In genomic region chr21:33650230-33650629, GRCh38 we compare ENCODE assay signal across 14 cellular contexts. TPM values are rescaled to one million over a fixed set of nuclear protein-coding genes. Genes with fewer than 3 reads are reported as not detected.
DNase-seq lines count a peak whose midpoint lies in the region; ATAC-seq, FAIRE-seq and TF ChIP-seq lines count a peak whose summit lies in the region.
"Had no signal": no experiment of that assay in that cellular context is flagged by ENCODE, and none has a peak within 500 bp of the region (broad histone marks: within the 10 kb centered on the region; RNA-seq: fewer than 3 reads in every experiment).

No MANE protein-coding gene starts in this region.

- peaks cover 61 to 66% of the 10 kb centered on the region in 2 experiments for H3K4me1 Mint-ChIP-seq in H9
- no peaks in the 10 kb centered on the region for H3K4me1 Mint-ChIP-seq in CD4-positive, alpha-beta T cell (ENCODE audit: low read depth)

- H4K8ac ChIP-seq in H9 (replicated peaks; ENCODE audit: insufficient read length, low read depth, low read length) = no peak overlapping the region

- H3K18ac ChIP-seq in H9 (ENCODE audit: insufficient read length, low read depth, low read length) = no peak overlapping the region

- BruUV-seq in endothelial cell of umbilical vein (replicated peaks; lab: Mats Ljungman, UMichigan) = no TSS peak

- no peak overlapping the region for H3K4ac ChIP-seq in H9 (ENCODE audit: low read depth, low read length)

- H4K91ac ChIP-seq in H9 (ENCODE audit: insufficient read length, low read depth, low read length) = no peak overlapping the region

- no peaks in the 10 kb centered on the region for H3K36me3 ChIP-seq in endothelial cell of umbilical vein (ENCODE audit: control insufficient read depth in 2 of 2, extremely low read depth in 1 of 2, insufficient read depth in 2 of 2, low read length in 2 of 2)
- H3K36me3 ChIP-seq in sigmoid colon = no peaks in the 10 kb centered on the region
- H3K36me3 ChIP-seq in SK-N-SH (replicated peaks in 1 of 2; ENCODE audit: control insufficient read depth in 1 of 2, insufficient read depth in 2 of 2, low read length in 1 of 2) = peaks cover 0 to 4% of the 10 kb centered on the region in 2 experiments
- no peaks in the 10 kb centered on the region for H3K36me3 ChIP-seq in gastrocnemius medialis

- in situ Hi-C loops in gastrocnemius medialis (cut with MboI; ENCODE audit: low sequenced_read_pairs in 4 of 4) = loop anchor here in 1 of 4 donors (25.0 kb wide), 1 partner anchor 237 kb away; no protein-coding TSS in a partner anchor

- no peaks in the 10 kb centered on the region for H3K23me2 ChIP-seq in H9 (ENCODE audit: insufficient read length, low read depth, low read length, poor library complexity, severe bottlenecking)

- no CpG with 5 or more reads among the region's 7 CpGs for WGBS in H9 (ENCODE audit: extremely low coverage, insufficient read length, low lambda C conversion rate)
- 21 to 66% methylated on average over 7 of the region's 7 CpGs for WGBS in sigmoid colon, 2 donors
- 90% methylated on average over 7 of the region's 7 CpGs for WGBS in SK-N-SH (ENCODE audit: low lambda C conversion rate)

- no peak for TF ChIP-seq RAD21 in SK-N-SH (IDR thresholded peaks at IDR 0.05; ENCODE audit: low read length)

- H3K9me3 Mint-ChIP-seq in H9 = no peaks in the 10 kb centered on the region
- H3K9me3 Mint-ChIP-seq in CD4-positive, alpha-beta T cell = no peaks in the 10 kb centered on the region

- H4K5ac ChIP-seq in H9 (ENCODE audit: insufficient read length, low read depth, low read length) = no peak overlapping the region

- no peak overlapping the region for H2BK12ac ChIP-seq in H9 (ENCODE audit: insufficient read length, low read depth, low read length)

- FAIRE-seq in endothelial cell of umbilical vein (lab: Jason Lieb, UNC) = no peak
- FAIRE-seq: H54 had no signal

- H3K27me3 Mint-ChIP-seq in H9 (ENCODE audit: low read depth) = no peaks in the 10 kb centered on the region
- H3K27me3 Mint-ChIP-seq in CD4-positive, alpha-beta T cell = no peaks in the 10 kb centered on the region

- no peak overlapping the region for H2AFZ ChIP-seq in H9 (ENCODE audit: low read length)
- no peak overlapping the region for H2AFZ ChIP-seq in endothelial cell of umbilical vein (ENCODE audit: low read depth, low read length)
- no peak overlapping the region for H2AFZ ChIP-seq in SK-N-SH (ENCODE audit: low read depth)

- H3K9ac ChIP-seq in H9 (ENCODE audit: extremely low read depth, insufficient read length, low read length) (no peak overlapping the region), endothelial cell of umbilical vein (replicated peaks; ENCODE audit: extremely low read depth, insufficient read depth, low read length) (no peak overlapping the region), SK-N-SH (no peak overlapping the region)

- peaks cover 17% of the 10 kb centered on the region for H3K4me1 ChIP-seq in H9 (ENCODE audit: insufficient read depth, low read length)
- peaks cover 23% of the 10 kb centered on the region for H3K4me1 ChIP-seq in endothelial cell of umbilical vein (ENCODE audit: control insufficient read depth, extremely low read depth, insufficient read depth, low read length)
- peaks cover 0 to 33% (median 13%) of the 10 kb centered on the region in 4 donors for H3K4me1 ChIP-seq in sigmoid colon
- peaks cover 5 to 13% of the 10 kb centered on the region in 2 experiments; a peak in 2 of 4 replicates for H3K4me1 ChIP-seq in SK-N-SH (ENCODE audit: control insufficient read depth in 1 of 2, insufficient read depth in 2 of 2, low read depth in 1 of 2, low read length in 1 of 2)
- H3K4me1 ChIP-seq in gastrocnemius medialis = peaks cover 11 to 21% of the 10 kb centered on the region in 2 donors

- H3K4me2 ChIP-seq in H9 (ENCODE audit: insufficient read depth, insufficient read length, low read length) (no peak overlapping the region), endothelial cell of umbilical vein (ENCODE audit: insufficient read depth, low read length) (peak overlapping the region; percentile 3), SK-N-SH (no peak overlapping the region)

- H3K23ac ChIP-seq in H9 (ENCODE audit: insufficient read length, low read depth, low read length) = no peak overlapping the region

- H2BK15ac ChIP-seq in H9 (ENCODE audit: low read depth, low read length) = no peak overlapping the region

- H3K4me3 ChIP-seq in endothelial cell of umbilical vein (replicated peaks in 1 of 3; ENCODE audit: insufficient read depth in 1 of 3, low read depth in 1 of 3, low read length in 3 of 3) = no peak overlapping the region
- H3K4me3 ChIP-seq in sigmoid colon = no peak overlapping the region
- H3K4me3 ChIP-seq in SK-N-SH (ENCODE audit: low read depth in 2 of 2, low read length in 1 of 2) = no peak overlapping the region
- no peak overlapping the region for H3K4me3 ChIP-seq in gastrocnemius medialis

- H2BK120ac ChIP-seq in H9 (ENCODE audit: low read depth, low read length, poor library complexity, severe bottlenecking) = no peak overlapping the region

- POLR2A ChIA-PET in endothelial cell of umbilical vein (lab: Charles Lee) (no interaction called here), SK-N-SH (lab: Yijun Ruan, JAX) (no interaction called here)
- POLR2A ChIA-PET in CD4-positive, alpha-beta T cell (lab: Charles Lee) = no interaction called here

- ATAC-seq in gastrocnemius medialis = no peak
- no peak for ATAC-seq in CD4-positive, alpha-beta T cell (ENCODE audit: poor library complexity)

- H3K9me3 ChIP-seq in H9 (ENCODE audit: control insufficient read depth, low read depth, low read length) = no peaks in the 10 kb centered on the region
- H3K9me3 ChIP-seq in endothelial cell of umbilical vein (replicated peaks; ENCODE audit: control insufficient read depth, insufficient read depth, low read length) = no peaks in the 10 kb centered on the region
- H3K9me3 ChIP-seq in sigmoid colon = no peaks in the 10 kb centered on the region
- H3K9me3 ChIP-seq in SK-N-SH = no peaks in the 10 kb centered on the region
- no peaks in the 10 kb centered on the region for H3K9me3 ChIP-seq in gastrocnemius medialis
- H3K9me3 ChIP-seq in CD4-positive, alpha-beta T cell (ENCODE audit: control insufficient read depth, low read length) = no peaks in the 10 kb centered on the region

- no peaks in the 10 kb centered on the region for H3K27me3 ChIP-seq in H9 (ENCODE audit: insufficient read depth, low read length)
- no peaks in the 10 kb centered on the region for H3K27me3 ChIP-seq in endothelial cell of umbilical vein (ENCODE audit: control insufficient read depth in 2 of 2, insufficient read depth in 2 of 2, low read length in 2 of 2)
- no peaks in the 10 kb centered on the region for H3K27me3 ChIP-seq in sigmoid colon
- H3K27me3 ChIP-seq in SK-N-SH (ENCODE audit: insufficient read depth) = no peaks in the 10 kb centered on the region
- H3K27me3 ChIP-seq in gastrocnemius medialis = no peaks in the 10 kb centered on the region
- H3K27me3 ChIP-seq in CD4-positive, alpha-beta T cell (ENCODE audit: control insufficient read depth, insufficient read depth, low read length) = peaks cover under 1% of the 10 kb centered on the region

- no peaks in the 10 kb centered on the region for H3K9me2 ChIP-seq in SK-N-SH

- no peak overlapping the region for H3T11ph ChIP-seq in H9 (ENCODE audit: low read length)

- H3K79me1 ChIP-seq in H9 (ENCODE audit: insufficient read depth, low read depth, low read length, poor library complexity, severe bottlenecking) = peaks cover 5% of the 10 kb centered on the region

- H3K56ac ChIP-seq in H9 (ENCODE audit: insufficient read length, low read depth, low read length) = no peak overlapping the region

- CTCF ChIA-PET in endothelial cell of umbilical vein (lab: Charles Lee) (interaction anchor here (0.8 to 1.5 kb wide), 2 partner anchors 25 to 65 kb away, joined by 3 to 4 read pairs; no protein-coding TSS in a partner anchor), SK-N-SH (lab: Yijun Ruan, JAX) (interaction anchor here (0.9 to 1.4 kb wide), 2 partner anchors 44 to 246 kb away, joined by 3 to 6 read pairs; no protein-coding TSS in a partner anchor)
- CTCF ChIA-PET in CD4-positive, alpha-beta T cell (lab: Charles Lee) = no interaction called here

- no peak for TF ChIP-seq CTCF in H9 (conservative IDR thresholded peaks at IDR 0.05)
- TF ChIP-seq CTCF in endothelial cell of umbilical vein (IDR thresholded peaks at IDR 0.05; ENCODE audit: extremely low read depth in 1 of 2, insufficient read depth in 1 of 2, low read depth in 1 of 2, low read length in 2 of 2) = no peak
- TF ChIP-seq CTCF in sigmoid colon (IDR thresholded peaks at IDR 0.05) = no peak
- no peak for TF ChIP-seq CTCF in SK-N-SH (IDR thresholded peaks at IDR 0.05)
- TF ChIP-seq CTCF in gastrocnemius medialis (IDR thresholded peaks at IDR 0.05 in 4 of 5, conservative IDR thresholded peaks at IDR 0.05 in 1 of 5) = no peak
- TF ChIP-seq CTCF in CD4-positive, alpha-beta T cell (IDR thresholded peaks at IDR 0.05) = no peak

- dilution Hi-C loops in endothelial cell of umbilical vein (cut with MboI; ENCODE audit: extremely low pct_ligation_motif_present, low sequenced_read_pairs) = no loop called here

- no peak overlapping the region for H2BK20ac ChIP-seq in H9 (ENCODE audit: low read depth, low read length, poor library complexity, severe bottlenecking)

- peaks cover under 1% of the 10 kb centered on the region for H3F3A ChIP-seq in SK-N-SH (replicated peaks; ENCODE audit: insufficient read depth)

- H2AK5ac ChIP-seq in H9 (ENCODE audit: insufficient read length, low read length) = no peak overlapping the region

- DNase-seq in H9 (no peak), NCI-H526 treated with DMSO at 0.1 percent for 48 hours (lab: John Stamatoyannopoulos, UW) (peak; percentile 62), endothelial cell of umbilical vein (ENCODE audit: low read depth, low spot score) (no peak), sigmoid colon (peak; percentile 10), SK-N-SH (no peak), gastrocnemius medialis (no peak)
- DNase-seq in CD4-positive, alpha-beta T cell = no peak
- DNase-seq: C1 segment of cervical spinal cord, NCI-H1417, NCI-H2029, NCI-H2171, NCI-H446 treated with DMSO at 0.1 percent for 48 hours, RPMI8226 had no signal

- H2BK5ac ChIP-seq in H9 (ENCODE audit: insufficient read length, low read length) = no peak overlapping the region

- peak overlapping the region in 2 of 3 experiments; percentile 41 to 51; a peak in 2 of 7 replicates for H3K27ac Mint-ChIP-seq in H9
- H3K27ac Mint-ChIP-seq in CD4-positive, alpha-beta T cell = no peak overlapping the region

- H3K27ac ChIP-seq in H9 (ENCODE audit: insufficient read length, low read depth, low read length) (no peak overlapping the region), endothelial cell of umbilical vein (ENCODE audit: insufficient read depth, low read depth, low read length) (no peak overlapping the region), sigmoid colon (no peak overlapping the region), SK-N-SH (ENCODE audit: low read depth in 2 of 2, low read length in 1 of 2) (no peak overlapping the region), gastrocnemius medialis (no peak overlapping the region)
- H3K27ac ChIP-seq in CD4-positive, alpha-beta T cell (ENCODE audit: low read depth, low read length) = no peak overlapping the region

- TF ChIP-seq POLR2A in endothelial cell of umbilical vein (IDR thresholded peaks at IDR 0.05; ENCODE audit: low read depth, low read length) = no peak
- TF ChIP-seq POLR2A in sigmoid colon (IDR thresholded peaks at IDR 0.05) = no peak
- no peak for TF ChIP-seq POLR2A in gastrocnemius medialis (IDR thresholded peaks at IDR 0.05)

- H3K14ac ChIP-seq in H9 (ENCODE audit: insufficient read depth, low read length) = no peak overlapping the region

- H3K79me2 ChIP-seq in H9 (ENCODE audit: insufficient read depth, low read length) (peaks cover 60% of the 10 kb centered on the region), endothelial cell of umbilical vein (ENCODE audit: control insufficient read depth, insufficient read depth, low read length) (peaks cover 93% of the 10 kb centered on the region), SK-N-SH (ENCODE audit: insufficient read depth) (peaks cover 100% of the 10 kb centered on the region)

- no peak overlapping the region; a peak in 1 of 5 replicates for H3K4me3 Mint-ChIP-seq in H9
- H3K4me3 Mint-ChIP-seq in CD4-positive, alpha-beta T cell = no peak overlapping the region

- TF ChIP-seq EP300 in sigmoid colon (IDR thresholded peaks at IDR 0.05) (no peak), SK-N-SH (IDR thresholded peaks at IDR 0.05; ENCODE audit: borderline replicate concordance in 1 of 2, low read depth in 1 of 2, low read length in 1 of 2) (no peak)

- H4K20me1 ChIP-seq in H9 (ENCODE audit: control insufficient read depth, insufficient read depth, insufficient read length) (no peaks in the 10 kb centered on the region), endothelial cell of umbilical vein (replicated peaks; ENCODE audit: control insufficient read depth, extremely low read depth, insufficient read depth, low read length) (no peaks in the 10 kb centered on the region), SK-N-SH (ENCODE audit: insufficient read depth) (peaks cover 36% of the 10 kb centered on the region)

- H3K36me3 Mint-ChIP-seq in H9 (ENCODE audit: insufficient read depth in 1 of 3, low read depth in 3 of 3) = peaks cover 1 to 19% (median 11%) of the 10 kb centered on the region in 3 experiments; a peak in 5 of 7 replicates
- H3K36me3 Mint-ChIP-seq in CD4-positive, alpha-beta T cell (ENCODE audit: low read depth) = no peaks in the 10 kb centered on the region

- no peaks in the 10 kb centered on the region for H3K9me1 ChIP-seq in endothelial cell of umbilical vein (replicated peaks; ENCODE audit: control insufficient read depth, extremely low read depth, insufficient read depth, low read length)

- intact Hi-C loops in endothelial cell of umbilical vein (cut with micrococcal nuclease) (no loop called here), sigmoid colon (cut with DNase I) (no loop called here), gastrocnemius medialis (cut with DNase I; ENCODE audit: low total_unique reads) (no loop called here)
- intact Hi-C loops in CD4-positive, alpha-beta T cell (cut with DNase I, micrococcal nuclease) = no loop called here

RNA-seq across cellular contexts. Expression of gene ITSN1, which starts 7.9 kb away (rescaled TPM):
- total RNA-seq in H9 (2021) (90.7 and 94.2 TPM in 2 replicates), endothelial cell of umbilical vein (86.8 and 91.9 TPM in 2 replicates), sigmoid colon (10 to 100 TPM; 35.7 to 45.4 (median 42.6) TPM), gastrocnemius medialis (10 to 100 TPM; 14.5 to 33.1 (median 26.9) TPM)
- polyA plus RNA-seq in endothelial cell of umbilical vein (62.1 and 72.2 TPM in 2 replicates), sigmoid colon (10 to 100 TPM; 10.8 to 15.8 (median 12.9) TPM), SK-N-SH (2012; rRNA removed) (27.8 and 31.3 TPM in 2 replicates)
- polyA plus RNA-seq in endothelial cell of umbilical vein (2011; cell fraction: cytosol; rRNA removed) = 86.0 and 94.1 TPM in 2 replicates
- polyA plus RNA-seq in endothelial cell of umbilical vein (2011; cell fraction: nucleus; rRNA removed) = 317 and 318 TPM in 2 replicates
- polyA plus RNA-seq in endothelial cell of umbilical vein (2012) = 76.2 and 79.8 TPM in 2 replicates
- polyA minus RNA-seq in endothelial cell of umbilical vein = 140 TPM in 2 replicates
- 47.3 TPM for polyA minus RNA-seq in endothelial cell of umbilical vein (2011; cell fraction: cytosol; rRNA and poly(A)+ RNA removed)
- 171 and 174 TPM in 2 replicates for polyA minus RNA-seq in endothelial cell of umbilical vein (2011; cell fraction: nucleus; rRNA and poly(A)+ RNA removed)
- polyA plus RNA-seq in SK-N-SH (2012; cell fraction: cytosol; rRNA removed) = 23.7 and 30.2 TPM in 2 replicates
- polyA plus RNA-seq in SK-N-SH (2012; cell fraction: nucleus; rRNA removed) = 53.2 and 78.1 TPM in 2 replicates
- total RNA-seq in CD4-positive, alpha-beta T cell = 1 to 10 TPM; 2.1 to 3.0 TPM

RNA-seq across cellular contexts. Expression of gene CRYZL1, which starts 8.7 kb away (rescaled TPM):
- total RNA-seq in H9 (2021) (13.5 and 15.4 TPM in 2 replicates), endothelial cell of umbilical vein (41.1 and 42.1 TPM in 2 replicates), sigmoid colon (10 to 100 TPM; 46.6 to 90.8 (median 62.7) TPM), gastrocnemius medialis (10 to 100 TPM; 14.8 to 29.4 (median 24.4) TPM)
- polyA plus RNA-seq in endothelial cell of umbilical vein (20.7 and 26.4 TPM in 2 replicates), sigmoid colon (10 to 100 TPM; 17.3 to 41.4 (median 20.5) TPM), SK-N-SH (2012; rRNA removed) (26.3 and 45.9 TPM in 2 replicates)
- polyA plus RNA-seq in endothelial cell of umbilical vein (2011; cell fraction: cytosol; rRNA removed) = 30.0 and 36.2 TPM in 2 replicates
- polyA plus RNA-seq in endothelial cell of umbilical vein (2011; cell fraction: nucleus; rRNA removed) = 86.2 and 112 TPM in 2 replicates
- polyA plus RNA-seq in endothelial cell of umbilical vein (2012) = 36.4 and 43.2 TPM in 2 replicates
- polyA minus RNA-seq in endothelial cell of umbilical vein = 48.5 and 54.1 TPM in 2 replicates
- polyA minus RNA-seq in endothelial cell of umbilical vein (2011; cell fraction: cytosol; rRNA and poly(A)+ RNA removed) = 11.7 TPM
- polyA minus RNA-seq in endothelial cell of umbilical vein (2011; cell fraction: nucleus; rRNA and poly(A)+ RNA removed) = 54.9 and 75.3 TPM in 2 replicates
- polyA plus RNA-seq in SK-N-SH (2012; cell fraction: cytosol; rRNA removed) = 32.3 and 37.1 TPM in 2 replicates
- 52.6 and 97.9 TPM in 2 replicates for polyA plus RNA-seq in SK-N-SH (2012; cell fraction: nucleus; rRNA removed)
- total RNA-seq in CD4-positive, alpha-beta T cell = 10 to 100 TPM; 28.6 to 30.5 TPM

Comparison
In these comparisons a context has a peak if more than half of its experiments do, and no peak if none do; other contexts are left out.
1. DNase-seq: peak in NCI-H526 treated with DMSO at 0.1 percent for 48 hours (single experiment) and sigmoid colon (single experiment); none in H9 (single experiment), endothelial cell of umbilical vein (single experiment), SK-N-SH (single experiment), gastrocnemius medialis (0 of 2) and CD4-positive, alpha-beta T cell (0 of 10).